In the genomic region with DNA sequence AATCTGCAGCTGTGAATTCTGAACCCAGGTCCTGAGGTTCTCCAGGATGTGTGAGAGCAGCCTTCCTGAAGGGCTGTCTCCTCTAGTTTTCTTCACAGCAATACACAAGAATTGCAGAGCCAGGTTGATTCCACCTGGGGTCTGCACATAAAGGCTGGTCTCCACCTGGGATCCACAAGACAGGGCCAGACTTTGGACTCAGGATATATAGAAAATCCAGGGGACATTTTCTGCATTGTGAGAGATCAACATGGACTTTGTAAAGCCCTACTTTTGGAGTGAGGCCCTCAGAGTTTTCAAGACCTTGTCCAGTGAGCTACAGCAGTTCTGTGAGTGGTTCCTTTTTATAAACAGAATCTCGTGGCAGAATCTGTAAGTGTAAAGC, we compare ENCODE assay signal across 11 cellular contexts. TPM values are rescaled to one million over a fixed set of nuclear protein-coding genes. Genes with fewer than 3 reads are reported as not detected.
A peak's percentile ranks its signal among the peaks of the same experiment; 100 is the strongest.
DNase-seq lines count a peak whose midpoint lies in the region; ATAC-seq and TF ChIP-seq lines count a peak whose summit lies in the region.
"Had no signal": no experiment of that assay in that cellular context is flagged by ENCODE, and none has a peak within 500 bp of the region (broad histone marks: within the 10 kb centered on the region; RNA-seq: fewer than 3 reads in every experiment).

No MANE protein-coding gene starts in this region.

- H3K27ac Mint-ChIP-seq in Caco-2 (ENCODE audit: unreplicated experiment) = peak overlapping the region; percentile 59
- peak overlapping the region; percentile 59 for H3K27ac Mint-ChIP-seq in activated B cell treated with CpG ODN at 0.5 μM for 24 hours

- peaks cover 17% of the 10 kb centered on the region for H3F3A ChIP-seq in smooth muscle cell (ENCODE audit: low read depth)

- H3K4me3 Mint-ChIP-seq in Caco-2 (ENCODE audit: unreplicated experiment) (no peak overlapping the region), activated B cell treated with CpG ODN at 0.5 μM for 24 hours (no peak overlapping the region)

- H3K9me3 ChIP-seq in Caco-2 (no peaks in the 10 kb centered on the region), esophagus (ENCODE audit: control insufficient read depth in 2 of 2, insufficient read depth in 1 of 2, low read depth in 1 of 2, low read length in 1 of 2) (no peaks in the 10 kb centered on the region), smooth muscle cell (replicated peaks; ENCODE audit: low read depth) (no peaks in the 10 kb centered on the region), mucosa of descending colon (no peaks in the 10 kb centered on the region)
- H3K9me3 ChIP-seq: heart left ventricle had no signal

- no peak overlapping the region for H2AFZ ChIP-seq in smooth muscle cell (ENCODE audit: low read depth)

- H3K9me3 Mint-ChIP-seq in Caco-2 (ENCODE audit: unreplicated experiment) (no peaks in the 10 kb centered on the region), activated B cell treated with CpG ODN at 0.5 μM for 24 hours (no peaks in the 10 kb centered on the region)

- H3K4me2 ChIP-seq in smooth muscle cell = no peak overlapping the region

- H3K27ac ChIP-seq in esophagus (ENCODE audit: low read depth in 2 of 2, low read length in 1 of 2) = peak overlapping the region; percentile 67 to 73
- H3K27ac ChIP-seq in smooth muscle cell (ENCODE audit: low read depth) = peak overlapping the region; percentile 99

- H3K4me3 ChIP-seq in Caco-2 (ENCODE audit: low read depth, low read length) (no peak overlapping the region), esophagus (ENCODE audit: low read depth in 1 of 2, low read length in 2 of 2) (no peak overlapping the region), smooth muscle cell (no peak overlapping the region), mucosa of descending colon (no peak overlapping the region)
- H3K4me3 ChIP-seq: heart left ventricle had no signal

- POLR2A ChIA-PET in Caco-2 (lab: Charles Lee) = no interaction called here
- POLR2A ChIA-PET in activated B cell treated with CpG ODN at 0.5 μM for 24 hours (lab: Charles Lee) = interaction anchor here (0.6 kb wide), 1 partner anchor 864 kb away, joined by 6 read pairs; no protein-coding TSS in a partner anchor

- peaks cover 61% of the 10 kb centered on the region for H4K20me1 ChIP-seq in smooth muscle cell (ENCODE audit: low read depth)

- H3K79me2 ChIP-seq in smooth muscle cell (ENCODE audit: low read depth) = peaks cover 90% of the 10 kb centered on the region

- H3K4me1 ChIP-seq in Caco-2 (peaks cover 33% of the 10 kb centered on the region), esophagus (ENCODE audit: control insufficient read depth in 2 of 2, insufficient read depth in 2 of 2, low read length in 1 of 2) (peaks cover 9 to 23% of the 10 kb centered on the region in 2 donors), smooth muscle cell (ENCODE audit: low read depth) (peaks cover 23% of the 10 kb centered on the region), mucosa of descending colon (ENCODE audit: low read depth) (peaks cover 43% of the 10 kb centered on the region)

- 17 to 22% methylated on average over 1 of the region's 1 CpG for WGBS in esophagus, 2 donors
- 62% methylated on average over 1 of the region's 1 CpG for WGBS in smooth muscle cell (ENCODE audit: low lambda C conversion rate)

- H3K27me3 Mint-ChIP-seq in Caco-2 (ENCODE audit: insufficient read depth, unreplicated experiment) = no peaks in the 10 kb centered on the region
- no peaks in the 10 kb centered on the region for H3K27me3 Mint-ChIP-seq in activated B cell treated with CpG ODN at 0.5 μM for 24 hours

- H3K36me3 ChIP-seq in Caco-2 (ENCODE audit: control insufficient read depth, insufficient read depth, low read length) (no peaks in the 10 kb centered on the region; the same call in 1 of the 2 replicates), esophagus (ENCODE audit: control insufficient read depth in 2 of 2, insufficient read depth in 2 of 2, low read length in 1 of 2) (peaks cover 0 to 2% of the 10 kb centered on the region in 2 donors), smooth muscle cell (ENCODE audit: low read depth) (peaks cover 9% of the 10 kb centered on the region), mucosa of descending colon (ENCODE audit: low read depth) (no peaks in the 10 kb centered on the region)

- DNase-seq in Caco-2 (no peak), activated B cell treated with CpG ODN at 0.5 μM for 24 hours (no peak), smooth muscle cell (lab: John Stamatoyannopoulos, UW; ENCODE audit: unreplicated experiment) (no peak), mucosa of descending colon (no peak), NCI-H2081 treated with DMSO at 0.1 percent for 48 hours (lab: John Stamatoyannopoulos, UW) (no peak)
- no peak for DNase-seq in activated CD4-positive, CD25-positive, alpha-beta regulatory T cell treated with anti-CD3 and anti-CD28 coated beads, Interleukin-2, amount 50 U/mL, for 72 hours
- DNase-seq: activated CD8-positive, alpha-beta memory T cell treated with anti-CD3 and anti-CD28 coated beads, Interleukin-2, amount 50 U/mL, for 48 hours; DMS 273 treated with DMSO at 0.1 percent for 48 hours; heart left ventricle had no signal

- intact Hi-C loops in Caco-2 (cut with micrococcal nuclease; ENCODE audit: unreplicated experiment) (loop anchor here (10.0 kb wide), 1 partner anchor 425 kb away; the partner anchor contains the start of gene ARMC5), activated B cell treated with CpG ODN at 0.5 μM for 24 hours (cut with micrococcal nuclease) (loop anchor here (5.0 to 10.0 kb wide), 4 partner anchors 37 to 925 kb away; partner anchors contain the start of gene SETD1A), mucosa of descending colon (cut with DNase I, micrococcal nuclease) (no loop called here)

- H3K9ac ChIP-seq in smooth muscle cell (ENCODE audit: low read depth) = no peak overlapping the region

- H3K27me3 ChIP-seq in Caco-2 (replicated peaks; ENCODE audit: control insufficient read depth, insufficient read depth, low read length) = no peaks in the 10 kb centered on the region
- H3K27me3 ChIP-seq in esophagus (ENCODE audit: control insufficient read depth in 1 of 2, insufficient read depth in 2 of 2, low read length in 2 of 2) = no peaks in the 10 kb centered on the region
- no peaks in the 10 kb centered on the region for H3K27me3 ChIP-seq in smooth muscle cell (ENCODE audit: low read depth)
- H3K27me3 ChIP-seq: heart left ventricle had no signal

- TF ChIP-seq CTCF in Caco-2 (IDR thresholded peaks at IDR 0.05; ENCODE audit: insufficient read depth in 1 of 2, low read depth in 1 of 2, low read length in 1 of 2, severe bottlenecking in 1 of 2, unreplicated experiment in 1 of 2) (no peak), activated B cell treated with CpG ODN at 0.5 μM for 24 hours (IDR thresholded peaks at IDR 0.05) (no peak), smooth muscle cell (IDR thresholded peaks at IDR 0.05; ENCODE audit: borderline replicate concordance, insufficient read depth, poor library complexity, severe bottlenecking) (no peak), mucosa of descending colon (IDR thresholded peaks at IDR 0.05) (no peak)

- ATAC-seq in activated B cell treated with CpG ODN at 0.5 μM for 24 hours (ENCODE audit: low read depth) (no peak), mucosa of descending colon (no peak), GM18868 (IDR thresholded peaks at IDR 0.05; ENCODE audit: unreplicated experiment) (no peak)

- CTCF ChIA-PET in Caco-2 (lab: Charles Lee) (no interaction called here), activated B cell treated with CpG ODN at 0.5 μM for 24 hours (lab: Charles Lee) (interaction anchor here (2.2 kb wide), 1 partner anchor 12 kb away, joined by 6 read pairs; no protein-coding TSS in a partner anchor)

- H3K4me1 Mint-ChIP-seq in Caco-2 (ENCODE audit: low read depth, unreplicated experiment) (peaks cover 12% of the 10 kb centered on the region), activated B cell treated with CpG ODN at 0.5 μM for 24 hours (peaks cover 78% of the 10 kb centered on the region)

- BruUV-seq in Caco-2 (replicated peaks; lab: Mats Ljungman, UMichigan) = no TSS peak

- H3K36me3 Mint-ChIP-seq in Caco-2 (ENCODE audit: insufficient read depth, unreplicated experiment) (peaks cover 42% of the 10 kb centered on the region), activated B cell treated with CpG ODN at 0.5 μM for 24 hours (ENCODE audit: low read depth) (peaks cover 83% of the 10 kb centered on the region)

RNA-seq across cellular contexts. Expression of gene ZNF267, which starts 6.3 kb away (rescaled TPM):
- total RNA-seq in Caco-2 (2022) = 25.5 and 25.8 TPM in 2 replicates
- total RNA-seq in activated B cell treated with CpG ODN at 0.5 μM for 24 hours = 93.5 and 99.0 TPM in 2 replicates
- polyA plus RNA-seq in esophagus = 1 to 10 TPM; 4.1 to 4.3 TPM
- total RNA-seq in smooth muscle cell = 30.8 and 36.9 TPM in 2 replicates
- polyA plus RNA-seq in smooth muscle cell = 5.9 and 9.7 TPM in 2 replicates
- total RNA-seq in mucosa of descending colon = 10 to 100 TPM; 10.5 to 12.3 (median 11.2) TPM

Comparison
In these comparisons a context has a peak if more than half of its experiments do, and no peak if none do; other contexts are left out.
1. intact Hi-C loops: an anchor here in Caco-2 (10.0 kb wide) and activated B cell treated with CpG ODN at 0.5 μM for 24 hours (5.0 to 10.0 kb wide); none called in mucosa of descending colon.